Comparison of ENCODE assay signal across 1 cellular context in genomic region chr3:149816326-149816725, GRCh38.
A peak's percentile ranks its signal among the peaks of the same experiment; 100 is the strongest.
TF ChIP-seq lines count a peak whose summit lies in the region.

No MANE protein-coding gene starts in this region.

TF ChIP-seq in HEK293, 187 proteins besides CTCF, POLR2A, EP300 and RAD21 (continued from another document):
- no peak for TF ChIP-seq PRDM10 (tag by site-specific recombination; IDR thresholded peaks at IDR 0.05)
- no peak for TF ChIP-seq ZNF26 (tag by site-specific recombination; IDR thresholded peaks at IDR 0.05)
- TF ChIP-seq ATF2 (tag by site-specific recombination; IDR thresholded peaks at IDR 0.05; ENCODE audit: low read depth), result peak; percentile 60
- TF ChIP-seq ZNF140 (tag by site-specific recombination; IDR thresholded peaks at IDR 0.05), result no peak
- no peak for TF ChIP-seq ZNF747 (tag by site-specific recombination; IDR thresholded peaks at IDR 0.05)
- no peak for TF ChIP-seq ZNF530 (tag by site-specific recombination; IDR thresholded peaks at IDR 0.05; ENCODE audit: low read depth)
- peak; percentile 98 for TF ChIP-seq ZNF10 (tag by site-specific recombination; IDR thresholded peaks at IDR 0.05)
- TF ChIP-seq GLI2 (tag by site-specific recombination; IDR thresholded peaks at IDR 0.05; ENCODE audit: borderline replicate concordance, low read depth), result no peak
- no peak for TF ChIP-seq SALL2 (tag by site-specific recombination; IDR thresholded peaks at IDR 0.05; ENCODE audit: borderline replicate concordance)
- TF ChIP-seq MZF1 (tag by site-specific recombination; IDR thresholded peaks at IDR 0.05; ENCODE audit: borderline replicate concordance), result 0 out of 2 replicates have a peak, but pooled peaks have one; percentile 20
